ENCODE assay signal across 1 cellular context in genomic region chr3:162354343-162354742, GRCh38.
TF ChIP-seq lines count a peak whose summit lies in the region.

No MANE protein-coding gene starts in this region.

TF ChIP-seq in GM23338, 12 proteins besides CTCF, POLR2A, EP300 and RAD21 (continued from another document):
- TF ChIP-seq ZNF462 (CRISPR knock-in tag; IDR thresholded peaks at IDR 0.05), result no peak
- TF ChIP-seq NANOG (IDR thresholded peaks at IDR 0.05; ENCODE audit: borderline replicate concordance), result no peak
- TF ChIP-seq ZNF114 (CRISPR knock-in tag; IDR thresholded peaks at IDR 0.05), result no peak
- TF ChIP-seq STAT1 (IDR thresholded peaks at IDR 0.05; ENCODE audit: unreplicated experiment), result no peak
- TF ChIP-seq CREB1 (CRISPR knock-in tag; IDR thresholded peaks at IDR 0.05; ENCODE audit: low read depth), result no peak
- no peak for TF ChIP-seq JUNB (IDR thresholded peaks at IDR 0.05; ENCODE audit: unreplicated experiment)
- no peak for TF ChIP-seq EZH2 (IDR thresholded peaks at IDR 0.05; ENCODE audit: low read depth, unreplicated experiment)
